Comparison of ENCODE assay signal across 26 cellular contexts in genomic region chr12:12864243-12864642, GRCh38. TPM values are rescaled to one million over a fixed set of nuclear protein-coding genes. Genes with fewer than 3 reads are reported as not detected.
"Had no signal": no experiment of that assay in that cellular context is flagged by ENCODE, and none has a peak within 500 bp of the region (broad histone marks: within the 10 kb centered on the region; RNA-seq: fewer than 3 reads in every experiment).

No MANE protein-coding gene starts in this region.

- ATAC-seq: HepG2 had no signal

- H3K4me3 Mint-ChIP-seq: IgD-negative memory B cell had no signal

- FAIRE-seq: HepG2, RCC 7860 had no signal

- H3K27ac ChIP-seq: PC-9, SJSA1, SK-N-MC had no signal

- H3K4me1 Mint-ChIP-seq: IgD-negative memory B cell had no signal

- H3K4me2 ChIP-seq: PC-9 had no signal

- H3K27me3 ChIP-seq: MG63, SJSA1 had no signal

- H3K9me3 ChIP-seq: MG63, SJSA1 had no signal

- H3K4me3 ChIP-seq: MG63, PC-9, SJSA1, SK-N-MC had no signal

- H2AFZ ChIP-seq: PC-9 had no signal

- H3K27ac Mint-ChIP-seq: IgD-negative memory B cell had no signal

- H3K36me3 ChIP-seq: SJSA1 had no signal

- H3K27me3 Mint-ChIP-seq: IgD-negative memory B cell had no signal

- H3K9me3 Mint-ChIP-seq: IgD-negative memory B cell had no signal

- DNase-seq: KBM-7, MG63, NCI-H1092, NCI-H1105 treated with DMSO at 0.1 percent for 48 hours, NCI-H1417 treated with DMSO at 0.1 percent for 48 hours, NCI-H146, NCI-H1694 treated with DMSO at 0.1 percent for 48 hours, NCI-H1930, NCI-H2081 treated with DMSO at 0.1 percent for 48 hours, NCI-H2171, NCI-H226, NCI-H446, NCI-H510A, NCI-H524 treated with DMSO at 0.1 percent for 48 hours, NCI-H69, NCI-H774, OCI-M1, PC-9, Right ventricle myocardium superior, RPMI8226, SIG-M5 had no signal

RNA-seq across cellular contexts. Expression of gene GPRC5A, which starts 27.1 kb away (rescaled TPM):
- polyA plus RNA-seq: IgD-negative memory B cell had no signal
